Comparison of ENCODE assay signal across 13 cellular contexts in genomic region chr5:172091956-172092732, GRCh38.
A peak's percentile ranks its signal among the peaks of the same experiment; 100 is the strongest.
DNase-seq lines count a peak whose midpoint lies in the region; ATAC-seq and TF ChIP-seq lines count a peak whose summit lies in the region.
"Had no signal": no experiment of that assay in that cellular context is flagged by ENCODE, and none has a peak within 500 bp of the region (broad histone marks: within the 10 kb centered on the region; RNA-seq: fewer than 3 reads in every experiment).

No MANE protein-coding gene starts in this region.

- H3K4me3 Mint-ChIP-seq in GM23338: no peak overlapping the region
- no peak overlapping the region for H3K4me3 Mint-ChIP-seq in stimulated activated effector memory CD8-positive, alpha-beta T cell treated with anti-CD3 and anti-CD28 coated beads, Interleukin-12 subunit alpha, Interleukin-12 subunit beta, amount 100 ng/mL, for 72 hours
- H3K4me3 Mint-ChIP-seq: CD8-positive, alpha-beta memory T cell had no signal

- ATAC-seq in GM23338: no peak
- ATAC-seq in RWPE2 (ENCODE audit: low read depth): no peak
- no peak for ATAC-seq in stimulated activated effector memory CD8-positive, alpha-beta T cell treated with anti-CD3 and anti-CD28 coated beads, Interleukin-12 subunit alpha, Interleukin-12 subunit beta, amount 100 ng/mL, for 72 hours
- ATAC-seq in GM18858 (IDR thresholded peaks at IDR 0.05; ENCODE audit: unreplicated experiment): no peak
- ATAC-seq in HG03520 (IDR thresholded peaks at IDR 0.05; ENCODE audit: unreplicated experiment): no peak
- ATAC-seq in HG03095 (IDR thresholded peaks at IDR 0.05; ENCODE audit: unreplicated experiment): no peak
- ATAC-seq: PC-3 had no signal

- peaks cover 3% of the 10 kb centered on the region; the same call in 1 of the 3 replicates for H3K36me3 Mint-ChIP-seq in GM23338 (ENCODE audit: low read depth)
- peaks cover 94% of the 10 kb centered on the region for H3K36me3 Mint-ChIP-seq in stimulated activated effector memory CD8-positive, alpha-beta T cell treated with anti-CD3 and anti-CD28 coated beads, Interleukin-12 subunit alpha, Interleukin-12 subunit beta, amount 100 ng/mL, for 72 hours

- H3K4me1 ChIP-seq in GM23338 (ENCODE audit: insufficient read depth) (peaks cover 6% of the 10 kb centered on the region; the same call in 1 of the 2 replicates), RWPE2 (ENCODE audit: insufficient read depth, poor library complexity, severe bottlenecking) (no peaks in the 10 kb centered on the region)

- DNase-seq in GM23338 (ENCODE audit: low spot score): no peak
- peak; percentile 32 for DNase-seq in RWPE2 (ENCODE audit: low spot score)
- DNase-seq in ecto neural progenitor cell (ENCODE audit: low spot score): peak; percentile 32
- DNase-seq in stimulated activated effector memory CD8-positive, alpha-beta T cell treated with anti-CD3 and anti-CD28 coated beads, Interleukin-12 subunit alpha, Interleukin-12 subunit beta, amount 100 ng/mL, for 72 hours (ENCODE audit: low spot score in 2 of 2): no peak
- DNase-seq: CD8-positive, alpha-beta memory T cell; KG1; NCI-H1092 treated with DMSO at 0.1 percent for 48 hours; NCI-H1694; NCI-H69; PC-3 had no signal

- no peak overlapping the region for H3K27ac Mint-ChIP-seq in GM23338
- H3K27ac Mint-ChIP-seq in stimulated activated effector memory CD8-positive, alpha-beta T cell treated with anti-CD3 and anti-CD28 coated beads, Interleukin-12 subunit alpha, Interleukin-12 subunit beta, amount 100 ng/mL, for 72 hours: peak overlapping the region; percentile 34

- no peaks in the 10 kb centered on the region for H3K79me2 ChIP-seq in GM23338 (replicated peaks; ENCODE audit: insufficient read depth)

- H3K4me1 Mint-ChIP-seq in GM23338: peaks cover 13% of the 10 kb centered on the region; the same call in 2 of the 3 replicates
- H3K4me1 Mint-ChIP-seq in stimulated activated effector memory CD8-positive, alpha-beta T cell treated with anti-CD3 and anti-CD28 coated beads, Interleukin-12 subunit alpha, Interleukin-12 subunit beta, amount 100 ng/mL, for 72 hours: peaks cover 18% of the 10 kb centered on the region

- no peaks in the 10 kb centered on the region for H4K20me1 ChIP-seq in GM23338 (replicated peaks; ENCODE audit: insufficient read depth)

- H2AFZ ChIP-seq in GM23338: no peak overlapping the region

- H3K27ac ChIP-seq in GM23338 (ENCODE audit: low read depth) (0 out of 2 replicates have a peak overlapping the region, but pooled peaks have one; percentile 45), RWPE2 (ENCODE audit: poor library complexity, severe bottlenecking) (no peak overlapping the region)

- H3K27me3 Mint-ChIP-seq in GM23338 (ENCODE audit: insufficient read depth, low read depth, poor library complexity): peaks cover 5% of the 10 kb centered on the region
- H3K27me3 Mint-ChIP-seq: CD8-positive, alpha-beta memory T cell had no signal

- H3K27me3 ChIP-seq in GM23338 (ENCODE audit: insufficient read depth) (no peaks in the 10 kb centered on the region), RWPE2 (ENCODE audit: insufficient read depth, poor library complexity, severe bottlenecking) (no peaks in the 10 kb centered on the region)

- H3F3A ChIP-seq in GM23338 (replicated peaks; ENCODE audit: low read depth): 0 out of 2 replicates have a peak, but pooled peaks cover 3% of the 10 kb centered on the region

- no peaks in the 10 kb centered on the region for H3K9me3 Mint-ChIP-seq in GM23338
- no peaks in the 10 kb centered on the region for H3K9me3 Mint-ChIP-seq in stimulated activated effector memory CD8-positive, alpha-beta T cell treated with anti-CD3 and anti-CD28 coated beads, Interleukin-12 subunit alpha, Interleukin-12 subunit beta, amount 100 ng/mL, for 72 hours
- H3K9me3 Mint-ChIP-seq: CD8-positive, alpha-beta memory T cell had no signal

- no peak for TF ChIP-seq CTCF in GM23338 (conservative IDR thresholded peaks at IDR 0.05; ENCODE audit: low read depth in 2 of 2)
- no peak for TF ChIP-seq CTCF in RWPE2 (IDR thresholded peaks at IDR 0.05; ENCODE audit: poor library complexity, severe bottlenecking)

- 0 out of 2 replicates have a peak, but pooled peaks cover 5% of the 10 kb centered on the region for H3K9me2 ChIP-seq in GM23338 (ENCODE audit: insufficient read depth)

- H3K4me2 ChIP-seq in GM23338: no peak overlapping the region

- no peaks in the 10 kb centered on the region for H3K36me3 ChIP-seq in GM23338 (ENCODE audit: insufficient read depth)
- peaks cover 21% of the 10 kb centered on the region for H3K36me3 ChIP-seq in RWPE2 (ENCODE audit: low read depth)

- H3K9me3 ChIP-seq in RWPE2 (ENCODE audit: severe bottlenecking): no peaks in the 10 kb centered on the region

- H3K4me3 ChIP-seq in GM23338 (no peak overlapping the region), RWPE2 (ENCODE audit: severe bottlenecking) (no peak overlapping the region)

TF ChIP-seq in GM23338, 12 proteins besides CTCF, POLR2A, EP300 and RAD21:
- TF ChIP-seq CREB1 (CRISPR knock-in tag; IDR thresholded peaks at IDR 0.05; ENCODE audit: low read depth) (no peak), POLR2AphosphoS5 (IDR thresholded peaks at IDR 0.05; ENCODE audit: low read depth) (no peak)

Comparison
In these comparisons a context has a peak if more than half of its experiments do, and no peak if none do; other contexts are left out.
1. DNase-seq: peak in RWPE2 (single experiment) and ecto neural progenitor cell (single experiment); none in GM23338 (single experiment) and stimulated activated effector memory CD8-positive, alpha-beta T cell treated with anti-CD3 and anti-CD28 coated beads, Interleukin-12 subunit alpha, Interleukin-12 subunit beta, amount 100 ng/mL, for 72 hours (0 of 2).